ENCODE assay signal across 8 cellular contexts in genomic region chr13:31982540-31982939, GRCh38. TPM values are rescaled to one million over a fixed set of nuclear protein-coding genes. Genes with fewer than 3 reads are reported as not detected.
DNase-seq lines count a peak whose midpoint lies in the region; ATAC-seq, FAIRE-seq and TF ChIP-seq lines count a peak whose summit lies in the region.

No MANE protein-coding gene starts in this region.

- DNase-seq in DMS79 (lab: John Stamatoyannopoulos, UW) = peak; percentile 66
- peak; percentile 60 for DNase-seq in NCI-H2196 (lab: John Stamatoyannopoulos, UW; ENCODE audit: unreplicated experiment)
- no peak for DNase-seq in GM12878 (ENCODE audit: low read depth, low spot score)
- peak; percentile 52 to 72 for DNase-seq in lung microvascular endothelial cell (ENCODE audit: low read depth in 2 of 2)
- no peak for DNase-seq in activated CD8-positive, alpha-beta memory T cell treated with anti-CD3 and anti-CD28 coated beads, Interleukin-2, amount 10 ng/mL, durations not matched to agents 7 days and 5 days
- DNase-seq in activated naive CD8-positive, alpha-beta T cell treated with anti-CD3 and anti-CD28 coated beads, Interleukin-2, amount 50 U/mL, for 24 hours = no peak
- DNase-seq in putamen (ENCODE audit: low spot score) = no peak

- no peaks in the 10 kb centered on the region for H3K36me3 Mint-ChIP-seq in activated CD8-positive, alpha-beta memory T cell treated with anti-CD3 and anti-CD28 coated beads, Interleukin-2, amount 10 ng/mL, durations not matched to agents 7 days and 5 days
- H3K36me3 Mint-ChIP-seq in activated naive CD8-positive, alpha-beta T cell treated with anti-CD3 and anti-CD28 coated beads, Interleukin-2, amount 50 U/mL, for 24 hours (ENCODE audit: low read depth) = no peaks in the 10 kb centered on the region

- WGBS in GM12878 (ENCODE audit: insufficient coverage, insufficient replicate concordance, low lambda C conversion rate, missing lambda C conversion rate) = 26% methylated on average over 5 of the region's 5 CpGs

- RAD21 ChIA-PET in GM12878 (lab: Charles Lee; ENCODE audit: unreplicated experiment) = no interaction called here

- peaks cover 2% of the 10 kb centered on the region for H3K27me3 Mint-ChIP-seq in activated CD8-positive, alpha-beta memory T cell treated with anti-CD3 and anti-CD28 coated beads, Interleukin-2, amount 10 ng/mL, durations not matched to agents 7 days and 5 days
- H3K27me3 Mint-ChIP-seq in activated naive CD8-positive, alpha-beta T cell treated with anti-CD3 and anti-CD28 coated beads, Interleukin-2, amount 50 U/mL, for 24 hours = no peaks in the 10 kb centered on the region

- H3K9me3 Mint-ChIP-seq in activated CD8-positive, alpha-beta memory T cell treated with anti-CD3 and anti-CD28 coated beads, Interleukin-2, amount 10 ng/mL, durations not matched to agents 7 days and 5 days (ENCODE audit: low read depth) = no peaks in the 10 kb centered on the region
- no peaks in the 10 kb centered on the region for H3K9me3 Mint-ChIP-seq in activated naive CD8-positive, alpha-beta T cell treated with anti-CD3 and anti-CD28 coated beads, Interleukin-2, amount 50 U/mL, for 24 hours

- no peak overlapping the region for H3K27ac Mint-ChIP-seq in activated CD8-positive, alpha-beta memory T cell treated with anti-CD3 and anti-CD28 coated beads, Interleukin-2, amount 10 ng/mL, durations not matched to agents 7 days and 5 days
- H3K27ac Mint-ChIP-seq in activated naive CD8-positive, alpha-beta T cell treated with anti-CD3 and anti-CD28 coated beads, Interleukin-2, amount 50 U/mL, for 24 hours = no peak overlapping the region

- no peak overlapping the region for H3K27ac ChIP-seq in GM12878 (ENCODE audit: control insufficient read depth, insufficient read depth)

- H3K9ac ChIP-seq in GM12878 (ENCODE audit: control insufficient read depth, insufficient read depth, low read length) = no peak overlapping the region

- TF ChIP-seq CTCF in GM12878 (IDR thresholded peaks at IDR 0.05 in 2 of 3, conservative IDR thresholded peaks at IDR 0.05 in 1 of 3; ENCODE audit: control insufficient read depth in 2 of 3, extremely low read depth in 1 of 3, insufficient read depth in 1 of 3, low read depth in 3 of 3, low read length in 3 of 3) = no peak

- no peaks in the 10 kb centered on the region for H3K4me1 Mint-ChIP-seq in activated CD8-positive, alpha-beta memory T cell treated with anti-CD3 and anti-CD28 coated beads, Interleukin-2, amount 10 ng/mL, durations not matched to agents 7 days and 5 days
- no peaks in the 10 kb centered on the region for H3K4me1 Mint-ChIP-seq in activated naive CD8-positive, alpha-beta T cell treated with anti-CD3 and anti-CD28 coated beads, Interleukin-2, amount 50 U/mL, for 24 hours

- BruUV-seq in GM12878 (replicated peaks; lab: Mats Ljungman, UMichigan) = no TSS peak

- no peaks in the 10 kb centered on the region for H3K36me3 ChIP-seq in GM12878 (ENCODE audit: control insufficient read depth in 2 of 2, insufficient read depth in 2 of 2, low read length in 1 of 2)

- no peak for TF ChIP-seq RAD21 in GM12878 (IDR thresholded peaks at IDR 0.05; ENCODE audit: insufficient read depth, low read depth, low read length)

- no peak for TF ChIP-seq POLR2A in GM12878 (IDR thresholded peaks at IDR 0.05; ENCODE audit: low read depth, low read length)

- intact Hi-C loops in GM12878 (cut with micrococcal nuclease; ENCODE audit: unreplicated experiment) = no loop called here

- FAIRE-seq in GM12878 (lab: Jason Lieb, UNC) = peak; percentile 57

- no peak overlapping the region for H3K4me3 Mint-ChIP-seq in activated CD8-positive, alpha-beta memory T cell treated with anti-CD3 and anti-CD28 coated beads, Interleukin-2, amount 10 ng/mL, durations not matched to agents 7 days and 5 days
- H3K4me3 Mint-ChIP-seq in activated naive CD8-positive, alpha-beta T cell treated with anti-CD3 and anti-CD28 coated beads, Interleukin-2, amount 50 U/mL, for 24 hours = no peak overlapping the region

- TF ChIP-seq EP300 in GM12878 (IDR thresholded peaks at IDR 0.05; ENCODE audit: borderline replicate concordance in 1 of 2, control insufficient read depth in 1 of 2, low read depth in 2 of 2, low read length in 2 of 2) = no peak

- no peak overlapping the region for H2AFZ ChIP-seq in GM12878 (ENCODE audit: control insufficient read depth, low read depth, low read length)

- H3K79me2 ChIP-seq in GM12878 (ENCODE audit: control insufficient read depth, insufficient read depth, low read length) = no peaks in the 10 kb centered on the region

- POLR2A ChIA-PET in GM12878 (lab: Charles Lee) = no interaction called here

- SMC1A ChIA-PET in GM12878 (lab: Charles Lee; ENCODE audit: uncharacterized antibody, unreplicated experiment) = no interaction called here

- no peak overlapping the region for H3K4me2 ChIP-seq in GM12878 (ENCODE audit: control insufficient read depth, insufficient read depth)

- ATAC-seq in GM12878 (no peak), HG03095 (IDR thresholded peaks at IDR 0.05; ENCODE audit: unreplicated experiment) (no peak)
- ATAC-seq in activated CD8-positive, alpha-beta memory T cell treated with anti-CD3 and anti-CD28 coated beads, Interleukin-2, amount 10 ng/mL, durations not matched to agents 7 days and 5 days = no peak
- ATAC-seq in activated naive CD8-positive, alpha-beta T cell treated with anti-CD3 and anti-CD28 coated beads, Interleukin-2, amount 50 U/mL, for 24 hours = no peak

- H3K27me3 ChIP-seq in GM12878 (replicated peaks in 1 of 2; ENCODE audit: control insufficient read depth in 2 of 2, insufficient read depth in 2 of 2, low read length in 1 of 2) = no peaks in the 10 kb centered on the region

- no peaks in the 10 kb centered on the region; the same call in 2 of the 3 replicates for H3K9me3 ChIP-seq in GM12878 (replicated peaks; ENCODE audit: control insufficient read depth, insufficient read depth, low read length)

- no peak overlapping the region for H3K4me3 ChIP-seq in GM12878

- H4K20me1 ChIP-seq in GM12878 (ENCODE audit: control insufficient read depth, insufficient read depth) = no peaks in the 10 kb centered on the region

- in situ Hi-C loops in GM12878 (cut with MboI) = no loop called here

- no peaks in the 10 kb centered on the region for H3K4me1 ChIP-seq in GM12878 (ENCODE audit: control insufficient read depth, insufficient read depth, low read length)

- CTCF ChIA-PET in GM12878 (lab: Yijun Ruan, JAX) = no interaction called here
- CTCF ChIA-PET in activated CD8-positive, alpha-beta memory T cell treated with anti-CD3 and anti-CD28 coated beads, Interleukin-2, amount 10 ng/mL, durations not matched to agents 7 days and 5 days (lab: Charles Lee) = interaction anchor here (0.9 kb wide), 1 partner anchor 67 kb away, joined by 3 read pairs; no protein-coding TSS in a partner anchor

TF ChIP-seq in GM12878, 131 proteins besides CTCF, POLR2A, EP300 and RAD21 (continues in another document):
- no peak for TF ChIP-seq MXI1 (IDR thresholded peaks at IDR 0.05; ENCODE audit: low read depth, low read length)
- TF ChIP-seq CHD4 (IDR thresholded peaks at IDR 0.05) = no peak
- TF ChIP-seq SIN3A (IDR thresholded peaks at IDR 0.05; ENCODE audit: low read depth, low read length) = no peak
- TF ChIP-seq MEF2A (IDR thresholded peaks at IDR 0.05; ENCODE audit: insufficient read depth, low read depth, low read length) = no peak
- TF ChIP-seq KAT2A (conservative IDR thresholded peaks at IDR 0.05; ENCODE audit: control insufficient read depth, low read depth, low read length) = no peak

RNA-seq across cellular contexts. Expression of gene FRY, which starts 49.0 kb away (rescaled TPM):
- total RNA-seq in GM12878 (2013; cell fraction: nucleolus; rRNA removed) = 11.0 and 11.5 TPM in 2 replicates
- 0.28 and 1.1 TPM in 2 replicates for total RNA-seq in GM12878 (2014; rRNA removed)
- total RNA-seq in GM12878 (2014; rRNA removed; fragmentation: Illumina TruSeq; extraction: Trizol) = 0.46 and 0.63 TPM in 2 replicates
- 0.93 and 1.0 TPM in 2 replicates for total RNA-seq in GM12878 (2021)
- 0.49 TPM for polyA plus RNA-seq in GM12878 (2011; ENCODE audit: low read depth)
- polyA plus RNA-seq in GM12878 (2011; rRNA removed) = 1.0 and 1.1 TPM in 2 replicates
- 1.2 and 1.4 TPM in 2 replicates for polyA plus RNA-seq in GM12878 (2011; cell fraction: cytosol; rRNA removed)
- 3.2 and 4.2 TPM in 2 replicates for polyA plus RNA-seq in GM12878 (2011; cell fraction: nucleus; rRNA removed)
- polyA plus RNA-seq in GM12878 (2012) = 0.37 and 0.74 TPM in 2 replicates
- polyA plus RNA-seq in GM12878 (2014; fragmentation: Illumina TruSeq; extraction: Trizol) = 0.28 and 1.1 TPM in 2 replicates
- polyA plus RNA-seq in GM12878 (2014; fragmentation: Nextera tagmentation; extraction: Ambion mirVana) = under 1 TPM; 0.18 to 0.31 TPM
- 0.20 and 1.4 TPM in 2 replicates for polyA plus RNA-seq in GM12878 (2014; rRNA removed)
- polyA plus RNA-seq in GM12878 (2016; fragmentation: Nextera tagmentation; extraction: Ambion mirVana) = under 1 TPM; 0.23 to 0.27 TPM
- 4.1 and 6.7 TPM in 2 replicates for polyA minus RNA-seq in GM12878 (2011; rRNA and poly(A)+ RNA removed)
- polyA minus RNA-seq in GM12878 (2011; cell fraction: cytosol; rRNA and poly(A)+ RNA removed) = 1.7 and 3.5 TPM in 2 replicates
- 6.0 and 8.2 TPM in 2 replicates for polyA minus RNA-seq in GM12878 (2011; cell fraction: nucleus; rRNA and poly(A)+ RNA removed)
- total RNA-seq in lung microvascular endothelial cell = 90.0 and 156 TPM in 2 replicates
- total RNA-seq in activated CD8-positive, alpha-beta memory T cell treated with anti-CD3 and anti-CD28 coated beads, Interleukin-2, amount 10 ng/mL, durations not matched to agents 7 days and 5 days = 1 to 10 TPM; 1.2 to 1.5 TPM

Comparison
In these comparisons a context has a peak if more than half of its experiments do, and no peak if none do; other contexts are left out.
1. DNase-seq: peak in DMS79 (single experiment), NCI-H2196 (single experiment) and lung microvascular endothelial cell (2 of 2); none in GM12878 (single experiment), activated CD8-positive, alpha-beta memory T cell treated with anti-CD3 and anti-CD28 coated beads, Interleukin-2, amount 10 ng/mL, durations not matched to agents 7 days and 5 days (single experiment), activated naive CD8-positive, alpha-beta T cell treated with anti-CD3 and anti-CD28 coated beads, Interleukin-2, amount 50 U/mL, for 24 hours (single experiment) and putamen (single experiment).